ENCODE assay signal across 20 cellular contexts in genomic region chr12:132951649-132952048, GRCh38.
"Had no signal": no experiment of that assay in that cellular context is flagged by ENCODE, and none has a peak within 500 bp of the region (broad histone marks: within the 10 kb centered on the region; RNA-seq: fewer than 3 reads in every experiment).

No MANE protein-coding gene starts in this region.

- H3K27me3 ChIP-seq: brain microvascular endothelial cell, heart right ventricle, suprapubic skin, transverse colon had no signal

- H3K4me3 ChIP-seq: heart right ventricle, suprapubic skin, transverse colon had no signal

- FAIRE-seq: colon, islet of Langerhans had no signal

- DNase-seq: activated CD4-positive, alpha-beta T cell treated with anti-CD3 and anti-CD28 coated beads, Interleukin-2, amount 10 ng/mL, durations not matched to agents 7 days and 5 days; activated CD8-positive, alpha-beta memory T cell treated with anti-CD3 and anti-CD28 coated beads, Interleukin-2, amount 50 U/mL, for 4 hours; activated naive CD4-positive, alpha-beta T cell treated with anti-CD3 and anti-CD28 coated beads for 36 hours; activated T-cell treated with anti-CD3 and anti-CD28 coated beads, Interleukin-2, amount 50 U/mL, for 4 hours; anterior cingulate cortex; brain microvascular endothelial cell; central memory CD4-positive, alpha-beta T cell; heart right ventricle; left colon; midbrain; nephron progenitor cell; occipital lobe; retina; stimulated activated CD4-positive, alpha-beta T cell treated with anti-CD3 and anti-CD28 coated beads, Interleukin-2, amount 100 ng/mL, for 24 hours; stimulated activated naive CD8-positive, alpha-beta T cell treated with anti-CD3 and anti-CD28 coated beads, Interleukin-15, Interleukin-2, amounts not matched to agents 100 U/mL and 50 U/mL, for 24 hours; transverse colon had no signal

- H3K27ac Mint-ChIP-seq: activated CD4-positive, alpha-beta T cell treated with anti-CD3 and anti-CD28 coated beads, Interleukin-2, amount 10 ng/mL, durations not matched to agents 7 days and 5 days; activated naive CD4-positive, alpha-beta T cell treated with anti-CD3 and anti-CD28 coated beads for 36 hours; nephron progenitor cell; T-helper 1 cell treated with Interleukin-12 subunit alpha and Interleukin-12 subunit beta and Interleukin-4 antibody, amounts not matched to agents 30 μg/mL and 1 μg/mL, for 36 hours had no signal

- H3K27ac ChIP-seq: brain microvascular endothelial cell, heart right ventricle, suprapubic skin, transverse colon had no signal

- H3K4me3 Mint-ChIP-seq: activated CD4-positive, alpha-beta T cell treated with anti-CD3 and anti-CD28 coated beads, Interleukin-2, amount 10 ng/mL, durations not matched to agents 7 days and 5 days; activated naive CD4-positive, alpha-beta T cell treated with anti-CD3 and anti-CD28 coated beads for 36 hours; activated T-cell treated with anti-CD3 and anti-CD28 coated beads, Interleukin-2, amount 50 U/mL, for 4 hours; nephron progenitor cell; T-helper 1 cell treated with Interleukin-12 subunit alpha and Interleukin-12 subunit beta and Interleukin-4 antibody, amounts not matched to agents 30 μg/mL and 1 μg/mL, for 36 hours had no signal

- H3K27me3 Mint-ChIP-seq: activated CD4-positive, alpha-beta T cell treated with anti-CD3 and anti-CD28 coated beads, Interleukin-2, amount 10 ng/mL, durations not matched to agents 7 days and 5 days had no signal
